In the genomic region with DNA sequence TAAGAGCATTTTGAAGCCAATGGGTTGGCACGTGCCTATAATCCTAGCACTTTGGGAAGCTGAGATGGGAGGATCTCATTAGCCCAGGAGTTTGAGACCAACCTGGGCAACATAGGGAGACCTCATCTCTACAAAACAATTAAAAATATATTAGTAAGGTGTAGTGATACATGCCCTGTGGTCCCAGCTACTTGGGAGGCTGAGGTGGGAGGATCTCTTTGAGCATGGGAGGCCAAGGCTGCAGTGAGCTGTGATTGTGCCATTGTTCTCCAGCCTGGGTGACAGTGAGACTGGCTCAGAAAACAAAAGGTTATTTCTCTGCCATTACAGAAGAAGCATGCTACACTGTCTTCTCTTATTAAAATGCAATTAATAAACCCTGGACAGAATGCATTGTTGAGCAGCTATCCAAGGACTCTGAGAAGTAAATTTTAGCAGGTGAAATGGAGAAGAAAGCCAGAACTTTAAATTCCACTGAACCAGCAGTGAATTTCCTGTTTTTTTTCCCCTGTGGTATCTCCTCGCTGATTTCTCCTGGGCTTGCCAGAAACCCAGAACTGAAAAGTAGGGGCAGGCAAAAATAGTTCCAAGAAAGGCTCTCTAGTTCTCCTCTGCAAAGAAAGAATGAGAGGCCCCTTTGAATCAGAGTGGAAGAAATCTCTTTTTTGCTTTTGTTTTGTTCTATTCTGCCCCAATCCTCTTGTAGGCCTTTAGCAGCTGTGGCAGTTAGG, we compare ENCODE assay signal across 12 cellular contexts. TPM values are rescaled to one million over a fixed set of nuclear protein-coding genes. Genes with fewer than 3 reads are reported as not detected.
DNase-seq lines count a peak whose midpoint lies in the region; TF ChIP-seq lines count a peak whose summit lies in the region.
"Had no signal": no experiment of that assay in that cellular context is flagged by ENCODE, and none has a peak within 500 bp of the region (broad histone marks: within the 10 kb centered on the region; RNA-seq: fewer than 3 reads in every experiment).

No MANE protein-coding gene starts in this region.

- H3K4me3 ChIP-seq in smooth muscle cell, result no peak overlapping the region
- H3K4me3 ChIP-seq: breast epithelium had no signal

- H3K9me3 ChIP-seq in smooth muscle cell (replicated peaks; ENCODE audit: low read depth), result no peaks in the 10 kb centered on the region
- H3K9me3 ChIP-seq: breast epithelium had no signal

- peaks cover 100% of the 10 kb centered on the region for H3K79me2 ChIP-seq in smooth muscle cell (ENCODE audit: low read depth)

- H3K27me3 ChIP-seq in smooth muscle cell (ENCODE audit: low read depth), result no peaks in the 10 kb centered on the region
- H3K27me3 ChIP-seq: breast epithelium had no signal

- no peak for DNase-seq in activated naive CD4-positive, alpha-beta T cell (lab: John Stamatoyannopoulos, UW)
- DNase-seq in MV-4-11 (lab: John Stamatoyannopoulos, UW) (peak; percentile 6), chondrocyte (ENCODE audit: low spot score) (no peak), pons (ENCODE audit: low spot score) (peak; percentile 69), NCI-H226 (no peak), mesenteric fat pad (ENCODE audit: low spot score) (no peak), smooth muscle cell (lab: John Stamatoyannopoulos, UW; ENCODE audit: unreplicated experiment) (no peak)
- DNase-seq: mesendoderm, NCI-H2171 treated with DMSO at 0.1 percent for 48 hours, posterior cingulate gyrus had no signal

- H3K27ac ChIP-seq in smooth muscle cell (ENCODE audit: low read depth), result no peak overlapping the region
- H3K27ac ChIP-seq: breast epithelium had no signal

- no peaks in the 10 kb centered on the region for H3F3A ChIP-seq in smooth muscle cell (ENCODE audit: low read depth)

- H3K4me1 Mint-ChIP-seq in activated naive CD4-positive, alpha-beta T cell treated with anti-CD3 and anti-CD28 coated beads, Interleukin-2, amount 50 U/mL, for 24 hours, result peaks cover 88% of the 10 kb centered on the region
- peaks cover 77% of the 10 kb centered on the region for H3K4me1 Mint-ChIP-seq in chondrocyte (ENCODE audit: low read depth)

- TF ChIP-seq CTCF in chondrocyte (IDR thresholded peaks at IDR 0.05), result no peak
- no peak for TF ChIP-seq CTCF in smooth muscle cell (IDR thresholded peaks at IDR 0.05; ENCODE audit: borderline replicate concordance, insufficient read depth, poor library complexity, severe bottlenecking)

- H2AFZ ChIP-seq in smooth muscle cell (ENCODE audit: low read depth), result no peak overlapping the region

- no peak overlapping the region for H3K4me2 ChIP-seq in smooth muscle cell

- H3K36me3 Mint-ChIP-seq in activated naive CD4-positive, alpha-beta T cell treated with anti-CD3 and anti-CD28 coated beads, Interleukin-2, amount 50 U/mL, for 24 hours, result peaks cover 5% of the 10 kb centered on the region
- H3K36me3 Mint-ChIP-seq in chondrocyte (ENCODE audit: low read depth), result no peaks in the 10 kb centered on the region

- 81% methylated on average over 2 of the region's 2 CpGs for WGBS in smooth muscle cell (ENCODE audit: low lambda C conversion rate)

- no peaks in the 10 kb centered on the region for H3K9me3 Mint-ChIP-seq in activated naive CD4-positive, alpha-beta T cell treated with anti-CD3 and anti-CD28 coated beads, Interleukin-2, amount 50 U/mL, for 24 hours
- H3K9me3 Mint-ChIP-seq in chondrocyte (ENCODE audit: low read depth), result no peaks in the 10 kb centered on the region

- H3K4me3 Mint-ChIP-seq in activated naive CD4-positive, alpha-beta T cell treated with anti-CD3 and anti-CD28 coated beads, Interleukin-2, amount 50 U/mL, for 24 hours, result peak overlapping the region; percentile 76
- no peak overlapping the region for H3K4me3 Mint-ChIP-seq in chondrocyte (ENCODE audit: unreplicated experiment)

- H4K20me1 ChIP-seq in smooth muscle cell (ENCODE audit: low read depth), result peaks cover 100% of the 10 kb centered on the region

- H3K27ac Mint-ChIP-seq in activated naive CD4-positive, alpha-beta T cell treated with anti-CD3 and anti-CD28 coated beads, Interleukin-2, amount 50 U/mL, for 24 hours, result no peak overlapping the region
- H3K27ac Mint-ChIP-seq in chondrocyte (ENCODE audit: unreplicated experiment), result peak overlapping the region; percentile 67

- peaks cover 33% of the 10 kb centered on the region for H3K4me1 ChIP-seq in smooth muscle cell (ENCODE audit: low read depth)

- no peaks in the 10 kb centered on the region for H3K36me3 ChIP-seq in smooth muscle cell (ENCODE audit: low read depth)
- H3K36me3 ChIP-seq: breast epithelium had no signal

- no peak overlapping the region for H3K9ac ChIP-seq in smooth muscle cell (ENCODE audit: low read depth)

- no peaks in the 10 kb centered on the region for H3K27me3 Mint-ChIP-seq in activated naive CD4-positive, alpha-beta T cell treated with anti-CD3 and anti-CD28 coated beads, Interleukin-2, amount 50 U/mL, for 24 hours
- no peaks in the 10 kb centered on the region for H3K27me3 Mint-ChIP-seq in chondrocyte (ENCODE audit: low read depth)

RNA-seq across cellular contexts. Expression of gene AMD1, which starts 8.4 kb away (rescaled TPM):
- total RNA-seq in chondrocyte (31.1 to 47.0 TPM (median 32.7 TPM) in 3 replicates), mesenteric fat pad (71.9 TPM), smooth muscle cell (56.7 and 67.8 TPM in 2 replicates)
- 20.8 and 31.2 TPM in 2 replicates for polyA plus RNA-seq in smooth muscle cell

Comparison
In these comparisons a context has a peak if more than half of its experiments do, and no peak if none do; other contexts are left out.
1. DNase-seq: peak in MV-4-11 (single experiment) and pons (single experiment); none in activated naive CD4-positive, alpha-beta T cell (0 of 4), chondrocyte (single experiment), NCI-H226 (single experiment), mesenteric fat pad (single experiment) and smooth muscle cell (single experiment).